In genomic region chr3:96915465-96915864, GRCh38 we compare ENCODE assay signal across 15 cellular contexts.
DNase-seq lines count a peak whose midpoint lies in the region; ATAC-seq and FAIRE-seq lines count a peak whose summit lies in the region.
"Had no signal": no experiment of that assay in that cellular context is flagged by ENCODE, and none has a peak within 500 bp of the region (broad histone marks: within the 10 kb centered on the region; RNA-seq: fewer than 3 reads in every experiment).

No MANE protein-coding gene starts in this region.

- ATAC-seq in GM19452 (IDR thresholded peaks at IDR 0.05; ENCODE audit: unreplicated experiment) = no peak
- ATAC-seq: GM23338 had no signal

- no peak for FAIRE-seq in HTR-8/SVneo (lab: Jason Lieb, UNC)
- FAIRE-seq: GM12892 had no signal

- DNase-seq in HTR-8/SVneo (ENCODE audit: insufficient read length, low spot score) (peak; percentile 8), NCI-H226 (peak; percentile 71), amniotic epithelial cell (ENCODE audit: low read depth) (peak; percentile 26), globus pallidus (ENCODE audit: low spot score) (no peak)
- DNase-seq in activated CD8-positive, alpha-beta memory T cell treated with anti-CD3 and anti-CD28 coated beads, Interleukin-2, amount 50 U/mL, for 48 hours = no peak
- DNase-seq: C1 segment of cervical spinal cord; Caco-2; CD4-positive, alpha-beta memory T cell; DMS153; DND-41; H9; HFFc6 had no signal

Comparison
In these comparisons a context has a peak if more than half of its experiments do, and no peak if none do; other contexts are left out.
1. DNase-seq: peak in HTR-8/SVneo (single experiment), NCI-H226 (single experiment) and amniotic epithelial cell (single experiment); none in globus pallidus (single experiment) and activated CD8-positive, alpha-beta memory T cell treated with anti-CD3 and anti-CD28 coated beads, Interleukin-2, amount 50 U/mL, for 48 hours (single experiment).